In genomic region chr7:149510248-149510647, GRCh38 we compare ENCODE assay signal across 6 cellular contexts.
"Had no signal": no experiment of that assay in that cellular context is flagged by ENCODE, and none has a peak within 500 bp of the region (broad histone marks: within the 10 kb centered on the region; RNA-seq: fewer than 3 reads in every experiment).

No MANE protein-coding gene starts in this region.

- H3K4me3 ChIP-seq: K562 had no signal

- H3K27ac ChIP-seq: HL-60, KMS-11 had no signal

- DNase-seq: IMR-90, KBM-7, KG1 had no signal
